Comparison of ENCODE assay signal across 15 cellular contexts in the genomic region with DNA sequence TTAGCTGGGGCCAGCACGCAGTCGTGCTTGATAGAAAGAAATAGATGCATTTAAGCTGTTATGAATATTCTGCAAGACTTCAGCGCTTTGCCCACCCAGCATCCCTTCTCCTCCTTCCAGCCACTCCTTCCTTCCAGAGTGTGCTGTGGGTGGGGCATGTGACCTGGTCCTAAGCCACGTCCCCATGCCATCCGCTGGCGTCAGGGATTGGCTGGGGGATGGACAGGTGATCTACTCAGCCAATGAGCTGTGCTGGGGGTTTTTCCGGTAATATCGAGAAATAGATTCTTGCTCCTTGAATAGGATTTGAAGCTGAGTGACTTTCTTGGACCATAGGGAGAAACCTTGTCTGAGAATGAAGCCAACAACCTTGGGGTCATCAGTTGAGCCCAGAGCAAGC. TPM values are rescaled to one million over a fixed set of nuclear protein-coding genes. Genes with fewer than 3 reads are reported as not detected.
"Had no signal": no experiment of that assay in that cellular context is flagged by ENCODE, and none has a peak within 500 bp of the region (broad histone marks: within the 10 kb centered on the region; RNA-seq: fewer than 3 reads in every experiment).

No MANE protein-coding gene starts in this region.

- H3K9ac ChIP-seq: parathyroid adenoma had no signal

- H3K36me3 ChIP-seq: tibial artery had no signal

- H3K9me3 Mint-ChIP-seq: effector memory CD8-positive, alpha-beta T cell; mesothelial cell of epicardium; neural crest cell had no signal

- H3K9me3 ChIP-seq: body of pancreas, tibial artery had no signal

- H3K4me1 ChIP-seq: body of pancreas, tibial artery had no signal

- DNase-seq: activated CD4-positive, alpha-beta T cell treated with anti-CD3 and anti-CD28 coated beads for 36 hours; activated naive CD4-positive, alpha-beta T cell treated with anti-CD3 and anti-CD28 coated beads, Interleukin-2, amount 50 U/mL, for 16 hours; activated T-cell treated with anti-CD3 and anti-CD28 coated beads for 4 hours; amniotic stem cell; body of pancreas; central memory CD4-positive, alpha-beta T cell; effector memory CD8-positive, alpha-beta T cell; hippocampal formation; retina had no signal

- H3K27ac ChIP-seq: body of pancreas, parathyroid adenoma, skin epidermis, tibial artery had no signal

- H3K4me3 ChIP-seq: body of pancreas, skin epidermis, tibial artery had no signal

- H3K36me3 Mint-ChIP-seq: mesothelial cell of epicardium had no signal

- H3K4me3 Mint-ChIP-seq: activated CD4-positive, alpha-beta T cell treated with anti-CD3 and anti-CD28 coated beads for 36 hours; effector memory CD8-positive, alpha-beta T cell; mesothelial cell of epicardium; neural crest cell had no signal

- ATAC-seq: activated CD4-positive, alpha-beta T cell treated with anti-CD3 and anti-CD28 coated beads for 36 hours; body of pancreas; effector memory CD8-positive, alpha-beta T cell had no signal

- H3K27me3 ChIP-seq: body of pancreas had no signal

- H3K27ac Mint-ChIP-seq: activated CD4-positive, alpha-beta T cell treated with anti-CD3 and anti-CD28 coated beads for 36 hours; effector memory CD8-positive, alpha-beta T cell; mesothelial cell of epicardium had no signal

- H3K27me3 Mint-ChIP-seq: activated CD4-positive, alpha-beta T cell treated with anti-CD3 and anti-CD28 coated beads for 36 hours; effector memory CD8-positive, alpha-beta T cell had no signal

RNA-seq across cellular contexts. Expression of gene ZAP70, which starts 4.8 kb away (rescaled TPM):
- total RNA-seq: epithelial cell of proximal tubule had no signal
